Comparison of ENCODE assay signal across 10 cellular contexts in genomic region chr13:44117351-44117750, GRCh38.
A peak's percentile ranks its signal among the peaks of the same experiment; 100 is the strongest.
DNase-seq lines count a peak whose midpoint lies in the region; ATAC-seq and TF ChIP-seq lines count a peak whose summit lies in the region.
"Had no signal": no experiment of that assay in that cellular context is flagged by ENCODE, and none has a peak within 500 bp of the region (broad histone marks: within the 10 kb centered on the region; RNA-seq: fewer than 3 reads in every experiment).

No MANE protein-coding gene starts in this region.

- no peak for TF ChIP-seq EP300 in transverse colon (IDR thresholded peaks at IDR 0.05; ENCODE audit: low read depth)

- peaks cover 8% of the 10 kb centered on the region for H3K4me1 Mint-ChIP-seq in activated naive CD8-positive, alpha-beta T cell treated with anti-CD3 and anti-CD28 coated beads, Interleukin-2, amount 10 ng/mL, durations not matched to agents 7 days and 5 days
- peaks cover 12% of the 10 kb centered on the region for H3K4me1 Mint-ChIP-seq in activated naive CD8-positive, alpha-beta T cell treated with anti-CD3 and anti-CD28 coated beads for 36 hours
- peaks cover 34% of the 10 kb centered on the region for H3K4me1 Mint-ChIP-seq in type B pancreatic cell (ENCODE audit: unreplicated experiment)

- H3K4me1 ChIP-seq in ascending aorta (peaks cover 2 to 29% of the 10 kb centered on the region in 2 donors), transverse colon (peaks cover 0 to 19% (median 9%) of the 10 kb centered on the region in 4 donors)

- in situ Hi-C loops in transverse colon (cut with MboI; ENCODE audit: low pct_ligation_motif_present in 1 of 4, low pct_unique_long_range_greater_than_20kb in 1 of 4, low sequenced_read_pairs in 3 of 4) = no loop called here

- H3K36me3 Mint-ChIP-seq in activated naive CD8-positive, alpha-beta T cell treated with anti-CD3 and anti-CD28 coated beads, Interleukin-2, amount 10 ng/mL, durations not matched to agents 7 days and 5 days = no peaks in the 10 kb centered on the region
- H3K36me3 Mint-ChIP-seq in activated naive CD8-positive, alpha-beta T cell treated with anti-CD3 and anti-CD28 coated beads for 36 hours = no peaks in the 10 kb centered on the region
- no peaks in the 10 kb centered on the region for H3K36me3 Mint-ChIP-seq in type B pancreatic cell
- H3K36me3 Mint-ChIP-seq: CD4-positive, alpha-beta memory T cell; naive thymus-derived CD8-positive, alpha-beta T cell had no signal

- no peaks in the 10 kb centered on the region for H3K27me3 Mint-ChIP-seq in activated naive CD8-positive, alpha-beta T cell treated with anti-CD3 and anti-CD28 coated beads, Interleukin-2, amount 10 ng/mL, durations not matched to agents 7 days and 5 days
- H3K27me3 Mint-ChIP-seq in activated naive CD8-positive, alpha-beta T cell treated with anti-CD3 and anti-CD28 coated beads for 36 hours = no peaks in the 10 kb centered on the region
- H3K27me3 Mint-ChIP-seq in type B pancreatic cell = no peaks in the 10 kb centered on the region
- H3K27me3 Mint-ChIP-seq: CD4-positive, alpha-beta memory T cell; naive thymus-derived CD8-positive, alpha-beta T cell had no signal

- H3K9me3 ChIP-seq in ascending aorta (no peaks in the 10 kb centered on the region), transverse colon (no peaks in the 10 kb centered on the region)

- H3K9me3 Mint-ChIP-seq in activated naive CD8-positive, alpha-beta T cell treated with anti-CD3 and anti-CD28 coated beads, Interleukin-2, amount 10 ng/mL, durations not matched to agents 7 days and 5 days = no peaks in the 10 kb centered on the region
- no peaks in the 10 kb centered on the region for H3K9me3 Mint-ChIP-seq in activated naive CD8-positive, alpha-beta T cell treated with anti-CD3 and anti-CD28 coated beads for 36 hours
- H3K9me3 Mint-ChIP-seq in type B pancreatic cell = no peaks in the 10 kb centered on the region
- H3K9me3 Mint-ChIP-seq: naive thymus-derived CD8-positive, alpha-beta T cell had no signal

- H3K27ac ChIP-seq in ascending aorta (peak overlapping the region; percentile 64 to 74), transverse colon (peak overlapping the region in 3 of 4 donors; percentile 3 to 18 (median 7))

- peak overlapping the region; percentile 15 for H3K4me3 Mint-ChIP-seq in activated naive CD8-positive, alpha-beta T cell treated with anti-CD3 and anti-CD28 coated beads, Interleukin-2, amount 10 ng/mL, durations not matched to agents 7 days and 5 days
- no peak overlapping the region for H3K4me3 Mint-ChIP-seq in activated naive CD8-positive, alpha-beta T cell treated with anti-CD3 and anti-CD28 coated beads for 36 hours
- no peak overlapping the region for H3K4me3 Mint-ChIP-seq in type B pancreatic cell

- ATAC-seq in activated naive CD8-positive, alpha-beta T cell treated with anti-CD3 and anti-CD28 coated beads, Interleukin-2, amount 10 ng/mL, durations not matched to agents 7 days and 5 days (ENCODE audit: low read depth) = peak; percentile 61

- intact Hi-C loops in ascending aorta (cut with DNase I) (loop anchor here (5.0 kb wide), 1 partner anchor 65 kb away; no protein-coding TSS in a partner anchor), transverse colon (cut with DNase I; ENCODE audit: low total_unique reads) (no loop called here)

- H3K27ac Mint-ChIP-seq in activated naive CD8-positive, alpha-beta T cell treated with anti-CD3 and anti-CD28 coated beads, Interleukin-2, amount 10 ng/mL, durations not matched to agents 7 days and 5 days = no peak overlapping the region
- no peak overlapping the region for H3K27ac Mint-ChIP-seq in activated naive CD8-positive, alpha-beta T cell treated with anti-CD3 and anti-CD28 coated beads for 36 hours
- H3K27ac Mint-ChIP-seq in type B pancreatic cell = no peak overlapping the region

- no peaks in the 10 kb centered on the region for H3K27me3 ChIP-seq in ascending aorta
- no peaks in the 10 kb centered on the region for H3K27me3 ChIP-seq in transverse colon

- WGBS in transverse colon (ENCODE audit: low coverage in 1 of 2), 2 donors = 8 to 20% methylated on average over 3 of the region's 3 CpGs

- no peak for TF ChIP-seq POLR2A in transverse colon (IDR thresholded peaks at IDR 0.05)

- DNase-seq in activated naive CD8-positive, alpha-beta T cell treated with anti-CD3 and anti-CD28 coated beads, Interleukin-2, amount 10 ng/mL, durations not matched to agents 7 days and 5 days = no peak
- DNase-seq in activated naive CD8-positive, alpha-beta T cell treated with anti-CD3 and anti-CD28 coated beads for 36 hours = no peak
- DNase-seq in ascending aorta (ENCODE audit: low spot score in 2 of 2) = no peak
- DNase-seq in kidney tubule cell (ENCODE audit: low spot score) = peak; percentile 65
- DNase-seq in transverse colon = no peak
- DNase-seq in CD1c-positive myeloid dendritic cell (ENCODE audit: extremely low spot score) = no peak
- no peak for DNase-seq in type B pancreatic cell (ENCODE audit: extremely low spot score, unreplicated experiment)
- DNase-seq in NCI-H1930 (lab: John Stamatoyannopoulos, UW) = no peak
- DNase-seq: CD4-positive, alpha-beta memory T cell had no signal

- POLR2A ChIA-PET in activated naive CD8-positive, alpha-beta T cell treated with anti-CD3 and anti-CD28 coated beads, Interleukin-2, amount 10 ng/mL, durations not matched to agents 7 days and 5 days (lab: Charles Lee) = no interaction called here

- H3K36me3 ChIP-seq in ascending aorta = no peaks in the 10 kb centered on the region
- H3K36me3 ChIP-seq in transverse colon = no peaks in the 10 kb centered on the region

- H3K4me3 ChIP-seq in ascending aorta (no peak overlapping the region), transverse colon (no peak overlapping the region)

- TF ChIP-seq CTCF in ascending aorta (IDR thresholded peaks at IDR 0.05) = no peak
- no peak for TF ChIP-seq CTCF in transverse colon (IDR thresholded peaks at IDR 0.05)
- no peak for TF ChIP-seq CTCF in type B pancreatic cell (conservative IDR thresholded peaks at IDR 0.05)
